12 cellular contexts compared by ENCODE assay signal in the genomic region with DNA sequence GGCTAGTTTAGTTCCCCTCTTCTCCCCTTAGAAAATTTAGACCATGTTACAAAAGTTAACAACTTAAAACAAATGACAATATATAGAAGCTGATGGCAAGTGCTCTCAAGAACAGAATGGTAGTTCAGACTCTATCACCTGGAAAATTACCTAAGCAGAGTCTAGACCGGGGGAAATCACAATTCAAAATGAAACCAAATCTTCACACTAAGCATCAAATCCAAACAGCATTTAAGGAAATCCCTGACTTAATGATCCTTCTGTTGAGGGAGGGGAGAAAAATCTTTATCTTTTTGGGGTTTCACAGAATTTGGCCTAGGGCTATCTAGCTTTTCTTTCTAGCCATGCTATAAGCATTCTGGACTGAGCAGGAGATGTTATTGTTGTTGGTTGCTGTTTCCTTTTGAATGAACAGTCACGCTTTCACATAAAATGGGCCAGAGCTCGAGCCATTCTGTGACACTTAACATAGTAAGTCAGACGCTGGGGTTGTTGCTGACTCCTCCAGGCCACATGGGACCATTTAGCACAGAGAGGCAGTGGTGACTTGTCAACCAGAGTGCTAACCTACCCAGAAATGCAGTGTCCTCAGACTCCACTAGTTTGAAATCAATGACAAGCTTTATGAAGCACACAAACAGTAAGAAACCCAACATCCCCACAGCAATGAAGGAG. TPM values are rescaled to one million over a fixed set of nuclear protein-coding genes. Genes with fewer than 3 reads are reported as not detected.
DNase-seq lines count a peak whose midpoint lies in the region; ATAC-seq and TF ChIP-seq lines count a peak whose summit lies in the region.
"Had no signal": no experiment of that assay in that cellular context is flagged by ENCODE, and none has a peak within 500 bp of the region (broad histone marks: within the 10 kb centered on the region; RNA-seq: fewer than 3 reads in every experiment).

No MANE protein-coding gene starts in this region.

- H3K9me3 ChIP-seq in OCI-LY7 (ENCODE audit: low read length), result peaks cover 20% of the 10 kb centered on the region; the same call in 1 of the 2 replicates
- no peaks in the 10 kb centered on the region for H3K9me3 ChIP-seq in testis
- H3K9me3 ChIP-seq in left ventricle myocardium inferior (replicated peaks), result peaks cover 29% of the 10 kb centered on the region
- H3K9me3 ChIP-seq: Caco-2, upper lobe of right lung had no signal

- WGBS in testis, 2 donors, result 81 to 83% methylated on average over 4 of the region's 4 CpGs

- H3K36me3 ChIP-seq in OCI-LY7 (ENCODE audit: insufficient read depth, low read length) (no peaks in the 10 kb centered on the region), testis (ENCODE audit: low read depth, missing control alignments) (no peaks in the 10 kb centered on the region), left ventricle myocardium inferior (no peaks in the 10 kb centered on the region)
- H3K36me3 ChIP-seq: upper lobe of right lung had no signal

- H3K27me3 ChIP-seq in testis, result no peaks in the 10 kb centered on the region
- peaks cover 9% of the 10 kb centered on the region for H3K27me3 ChIP-seq in left ventricle myocardium inferior (ENCODE audit: low read depth)
- H3K27me3 ChIP-seq: upper lobe of right lung had no signal

- DNase-seq in OCI-LY7 (ENCODE audit: low spot score) (peak; percentile 14), testis (no peak), left ventricle myocardium inferior (no peak), caudate nucleus (lab: John Stamatoyannopoulos, UW) (no peak)
- no peak for DNase-seq in activated naive CD4-positive, alpha-beta T cell treated with Interleukin-2 at 50 U/mL for 16 hours
- DNase-seq: activated naive CD4-positive, alpha-beta T cell treated with anti-CD3 and anti-CD28 coated beads, Interleukin-2, amount 10 ng/mL, durations not matched to agents 7 days and 5 days; Caco-2; upper lobe of right lung had no signal

- POLR2A ChIA-PET in OCI-LY7 (lab: Charles Lee), result interaction anchor here (1.0 to 2.1 kb wide), 5 partner anchors 9 to 54 kb away, joined by 3 to 13 read pairs (median 3); a partner anchor contains a TSS

- no peak for TF ChIP-seq POLR2A in testis (IDR thresholded peaks at IDR 0.05)

- ATAC-seq in GM18502 (IDR thresholded peaks at IDR 0.05; ENCODE audit: poor library complexity, unreplicated experiment), result peak; percentile 85
- ATAC-seq in GM19455 (IDR thresholded peaks at IDR 0.05; ENCODE audit: unreplicated experiment), result peak; percentile 79
- ATAC-seq in HG02943 (IDR thresholded peaks at IDR 0.05; ENCODE audit: low read depth, unreplicated experiment), result peak; percentile 63
- ATAC-seq: upper lobe of right lung had no signal

- H4K20me1 ChIP-seq in OCI-LY7 (ENCODE audit: insufficient read depth, low read length), result no peaks in the 10 kb centered on the region

- H2AFZ ChIP-seq in OCI-LY7 (ENCODE audit: low read length), result peak overlapping the region; percentile 89

- CTCF ChIA-PET in OCI-LY7 (lab: Charles Lee; ENCODE audit: unreplicated experiment), result no interaction called here

- intact Hi-C loops in OCI-LY7 (cut with micrococcal nuclease; ENCODE audit: unreplicated experiment), result no loop called here
- intact Hi-C loops in testis (cut with DNase I; ENCODE audit: low total_unique reads), result no loop called here
- intact Hi-C loops in left ventricle myocardium inferior (cut with micrococcal nuclease), result no loop called here

- BruUV-seq in OCI-LY7 (replicated peaks; lab: Mats Ljungman, UMichigan), result no TSS peak

- peak overlapping the region; percentile 37 for H3K4me2 ChIP-seq in OCI-LY7 (ENCODE audit: low read length)

- H3K4me1 ChIP-seq in OCI-LY7 (ENCODE audit: insufficient read depth, low read length, poor library complexity, severe bottlenecking) (peaks cover 7% of the 10 kb centered on the region), testis (no peaks in the 10 kb centered on the region), left ventricle myocardium inferior (no peaks in the 10 kb centered on the region)
- H3K4me1 ChIP-seq: Caco-2, upper lobe of right lung had no signal

- H3K4me3 ChIP-seq in OCI-LY7 (ENCODE audit: low read depth, low read length, poor library complexity, severe bottlenecking), result no peak overlapping the region
- no peak overlapping the region for H3K4me3 ChIP-seq in testis
- H3K4me3 ChIP-seq in left ventricle myocardium inferior, result no peak overlapping the region
- H3K4me3 ChIP-seq: upper lobe of right lung had no signal

- TF ChIP-seq CTCF in OCI-LY7 (conservative IDR thresholded peaks at IDR 0.05; ENCODE audit: low read length) (no peak), testis (IDR thresholded peaks at IDR 0.05) (no peak), left ventricle myocardium inferior (IDR thresholded peaks at IDR 0.05; ENCODE audit: borderline replicate concordance) (no peak)

- H3K27ac ChIP-seq in OCI-LY7 (ENCODE audit: low read depth, low read length, poor library complexity, severe bottlenecking) (no peak overlapping the region), testis (no peak overlapping the region), left ventricle myocardium inferior (replicated peaks) (no peak overlapping the region), caudate nucleus (ENCODE audit: low read depth, low read length) (no peak overlapping the region)
- H3K27ac ChIP-seq: upper lobe of right lung had no signal

- no peaks in the 10 kb centered on the region for H3K79me2 ChIP-seq in OCI-LY7 (ENCODE audit: insufficient read depth, low read depth, low read length)

- H3K9me2 ChIP-seq in OCI-LY7 (ENCODE audit: insufficient read depth, low read length), result no peaks in the 10 kb centered on the region

RNA-seq across cellular contexts. Expression of a gene that starts 16.0 kb away (rescaled TPM):
- total RNA-seq in OCI-LY7 (2014; rRNA removed; shearing (Covaris generic)), result 123 and 132 TPM in 2 replicates
- 60.9 and 62.3 TPM in 2 replicates for total RNA-seq in OCI-LY7 (2022)
- total RNA-seq in testis, result 10 to 100 TPM; 33.1 to 49.1 TPM
- polyA plus RNA-seq in testis (ENCODE audit: insufficient read depth, low read depth, low replicate concordance), result 39.9 TPM
- total RNA-seq in left ventricle myocardium inferior, result 15.9 TPM

RNA-seq across cellular contexts. Expression of a gene that starts 54.8 kb away (rescaled TPM):
- total RNA-seq in OCI-LY7 (2014; rRNA removed; shearing (Covaris generic)), result 0.21 and 0.63 TPM in 2 replicates
- total RNA-seq in OCI-LY7 (2022) (not detected in 2 replicates), testis (1 to 10 TPM in 1 of 2 donors, under 1 TPM in 1; 0.62 to 1.3 TPM), left ventricle myocardium inferior (not detected)
- polyA plus RNA-seq in testis (ENCODE audit: insufficient read depth, low read depth, low replicate concordance), result 0.38 TPM
- total RNA-seq: Caco-2, H4 had no signal
